In genomic region chr15:80852676-80853075, GRCh38 we compare ENCODE assay signal across 21 cellular contexts.
DNase-seq lines count a peak whose midpoint lies in the region; ATAC-seq, FAIRE-seq and TF ChIP-seq lines count a peak whose summit lies in the region.
"Had no signal": no experiment of that assay in that cellular context is flagged by ENCODE, and none has a peak within 500 bp of the region (broad histone marks: within the 10 kb centered on the region; RNA-seq: fewer than 3 reads in every experiment).

No MANE protein-coding gene starts in this region.

- WGBS in lung, 2 donors = 46 to 71% methylated on average over 4 of the region's 4 CpGs

- H3K9me3 ChIP-seq in lung (ENCODE audit: control insufficient read depth in 2 of 2, insufficient read depth in 1 of 2, low read length in 1 of 2) = no peaks in the 10 kb centered on the region
- H3K9me3 ChIP-seq: heart left ventricle, psoas muscle, SJCRH30 had no signal

- no peak overlapping the region for H3K4me3 Mint-ChIP-seq in nephron progenitor cell
- H3K4me3 Mint-ChIP-seq in GM23338 = no peak overlapping the region
- H3K4me3 Mint-ChIP-seq: activated naive CD4-positive, alpha-beta T cell treated with anti-CD3 and anti-CD28 coated beads for 36 hours; CD4-positive, alpha-beta memory T cell; stimulated activated naive B cell treated with anti-CD40 and anti-IgM and Interleukin-4, amounts not matched to agents 10 μg/mL and 1 μg/mL and 100 μg/mL, for 72 hours had no signal

- no peak overlapping the region for H3K27ac ChIP-seq in lung (ENCODE audit: low read depth in 1 of 2, low read length in 1 of 2)
- no peak overlapping the region for H3K27ac ChIP-seq in GM23338 (ENCODE audit: low read depth)
- H3K27ac ChIP-seq: cardiac muscle cell, heart left ventricle, psoas muscle, SJCRH30 had no signal

- H3K4me3 ChIP-seq in bronchial epithelial cell (ENCODE audit: low read depth, low read length) (no peak overlapping the region), lung (no peak overlapping the region), GM23338 (no peak overlapping the region)
- H3K4me3 ChIP-seq: cardiac muscle cell, GM12878, heart left ventricle, psoas muscle, SJCRH30 had no signal

- H3K4me1 Mint-ChIP-seq in nephron progenitor cell (no peaks in the 10 kb centered on the region), GM23338 (peaks cover 10% of the 10 kb centered on the region)
- H3K4me1 Mint-ChIP-seq: stimulated activated naive B cell treated with anti-CD40 and anti-IgM and Interleukin-4, amounts not matched to agents 10 μg/mL and 1 μg/mL and 100 μg/mL, for 72 hours had no signal

- ATAC-seq in lung (ENCODE audit: insufficient read depth, low FRiP score) = no peak
- ATAC-seq in GM23338 = no peak
- ATAC-seq: GM12878; heart left ventricle; psoas muscle; stimulated activated naive B cell treated with anti-CD40 and anti-IgM and Interleukin-4, amounts not matched to agents 10 μg/mL and 1 μg/mL and 100 μg/mL, for 72 hours had no signal

- H3K4me2 ChIP-seq in GM23338 = no peak overlapping the region

- H4K20me1 ChIP-seq in GM23338 (replicated peaks; ENCODE audit: insufficient read depth) = no peaks in the 10 kb centered on the region

- H3K79me2 ChIP-seq in GM23338 (replicated peaks; ENCODE audit: insufficient read depth) = no peaks in the 10 kb centered on the region

- H3K9me3 Mint-ChIP-seq in nephron progenitor cell = no peaks in the 10 kb centered on the region
- no peaks in the 10 kb centered on the region for H3K9me3 Mint-ChIP-seq in GM23338
- H3K9me3 Mint-ChIP-seq: activated naive CD4-positive, alpha-beta T cell treated with anti-CD3 and anti-CD28 coated beads for 36 hours; stimulated activated naive B cell treated with anti-CD40 and anti-IgM and Interleukin-4, amounts not matched to agents 10 μg/mL and 1 μg/mL and 100 μg/mL, for 72 hours had no signal

- H3K27ac Mint-ChIP-seq in nephron progenitor cell = no peak overlapping the region
- H3K27ac Mint-ChIP-seq in GM23338 = no peak overlapping the region
- H3K27ac Mint-ChIP-seq: activated naive CD4-positive, alpha-beta T cell treated with anti-CD3 and anti-CD28 coated beads for 36 hours; CD4-positive, alpha-beta memory T cell; stimulated activated naive B cell treated with anti-CD40 and anti-IgM and Interleukin-4, amounts not matched to agents 10 μg/mL and 1 μg/mL and 100 μg/mL, for 72 hours had no signal

- H3K4me1 ChIP-seq in lung (ENCODE audit: control insufficient read depth in 2 of 2, insufficient read depth in 2 of 2, low read length in 2 of 2) (peaks cover 0 to 7% of the 10 kb centered on the region in 2 donors), GM23338 (ENCODE audit: insufficient read depth) (0 out of 2 replicates have a peak, but pooled peaks cover 6% of the 10 kb centered on the region)
- H3K4me1 ChIP-seq: SJCRH30 had no signal

- H3K36me3 Mint-ChIP-seq in nephron progenitor cell (ENCODE audit: low read depth) (no peaks in the 10 kb centered on the region), GM23338 (ENCODE audit: low read depth) (no peaks in the 10 kb centered on the region; the same call in 2 of the 3 replicates)
- H3K36me3 Mint-ChIP-seq: CD4-positive, alpha-beta memory T cell; stimulated activated naive B cell treated with anti-CD40 and anti-IgM and Interleukin-4, amounts not matched to agents 10 μg/mL and 1 μg/mL and 100 μg/mL, for 72 hours had no signal

- no peak overlapping the region for H2AFZ ChIP-seq in GM23338

- H3F3A ChIP-seq in GM23338 (replicated peaks; ENCODE audit: low read depth) = no peaks in the 10 kb centered on the region

- no peaks in the 10 kb centered on the region for H3K9me2 ChIP-seq in GM23338 (ENCODE audit: insufficient read depth)

- DNase-seq in ELR (ENCODE audit: low read depth) (peak; percentile 35), LoVo (ENCODE audit: low spot score) (peak; percentile 28), bronchial epithelial cell (ENCODE audit: low read depth) (peak; percentile 86), lung (ENCODE audit: low spot score) (peak; percentile 49), ecto neural progenitor cell (ENCODE audit: low spot score) (no peak), nephron progenitor cell (no peak), GM23338 (ENCODE audit: low spot score) (no peak)
- DNase-seq: activated CD8-positive, alpha-beta memory T cell treated with anti-CD3 and anti-CD28 coated beads for 24 hours; activated naive CD4-positive, alpha-beta T cell treated with anti-CD3 and anti-CD28 coated beads for 36 hours; activated T-cell treated with anti-CD3 and anti-CD28 coated beads, Interleukin-2, amount 50 U/mL, for 48 hours; amniotic stem cell; CD4-positive, alpha-beta memory T cell; heart left ventricle; KBM-7; NCI-H1930; psoas muscle; SJCRH30; stimulated activated naive B cell treated with anti-CD40 and anti-IgM and Interleukin-4, amounts not matched to agents 10 μg/mL and 1 μg/mL and 100 μg/mL, for 72 hours had no signal

- peaks cover 14% of the 10 kb centered on the region for H3K27me3 Mint-ChIP-seq in nephron progenitor cell (ENCODE audit: low read depth, poor library complexity)
- H3K27me3 Mint-ChIP-seq in GM23338 (ENCODE audit: insufficient read depth, low read depth, poor library complexity) = peaks cover 5% of the 10 kb centered on the region

- TF ChIP-seq CTCF in bronchial epithelial cell (IDR thresholded peaks at IDR 0.05; ENCODE audit: insufficient read depth, low read length, severe bottlenecking) (no peak), lung (IDR thresholded peaks at IDR 0.05; ENCODE audit: control extremely low read depth, extremely low read depth) (no peak), nephron progenitor cell (IDR thresholded peaks at IDR 0.05) (no peak), GM23338 (conservative IDR thresholded peaks at IDR 0.05; ENCODE audit: low read depth in 2 of 2) (no peak)

- FAIRE-seq in bronchial epithelial cell (lab: Jason Lieb, UNC) = peak; percentile 92
- FAIRE-seq: endometrium, GM12878 had no signal

- H3K36me3 ChIP-seq in bronchial epithelial cell (ENCODE audit: control insufficient read depth, insufficient read depth, low read length) = no peaks in the 10 kb centered on the region
- H3K36me3 ChIP-seq in lung (ENCODE audit: control insufficient read depth in 2 of 2, insufficient read depth in 2 of 2, low read length in 2 of 2) = no peaks in the 10 kb centered on the region
- no peaks in the 10 kb centered on the region for H3K36me3 ChIP-seq in GM23338 (ENCODE audit: insufficient read depth)
- H3K36me3 ChIP-seq: cardiac muscle cell, heart left ventricle, SJCRH30 had no signal

- no peaks in the 10 kb centered on the region for H3K27me3 ChIP-seq in bronchial epithelial cell (ENCODE audit: control insufficient read depth, insufficient read depth, low read length)
- no peaks in the 10 kb centered on the region for H3K27me3 ChIP-seq in lung (ENCODE audit: control insufficient read depth, insufficient read depth)
- no peaks in the 10 kb centered on the region for H3K27me3 ChIP-seq in GM23338 (ENCODE audit: insufficient read depth)
- H3K27me3 ChIP-seq: cardiac muscle cell had no signal

Comparison
In these comparisons a context has a peak if more than half of its experiments do, and no peak if none do; other contexts are left out.
1. DNase-seq: peak in ELR (single experiment), LoVo (single experiment), bronchial epithelial cell (single experiment) and lung (single experiment); none in ecto neural progenitor cell (single experiment), nephron progenitor cell (single experiment) and GM23338 (single experiment).